ENCODE assay signal across 9 cellular contexts in genomic region chr14:51884086-51884927, GRCh38. TPM values are rescaled to one million over a fixed set of nuclear protein-coding genes. Genes with fewer than 3 reads are reported as not detected.
DNase-seq lines count a peak whose midpoint lies in the region; ATAC-seq and TF ChIP-seq lines count a peak whose summit lies in the region.
"Had no signal": no experiment of that assay in that cellular context is flagged by ENCODE, and none has a peak within 500 bp of the region (broad histone marks: within the 10 kb centered on the region; RNA-seq: fewer than 3 reads in every experiment).

No MANE protein-coding gene starts in this region.

- peaks cover 46% of the 10 kb centered on the region for H3K4me1 Mint-ChIP-seq in CD14-positive monocyte

- H3K27me3 Mint-ChIP-seq in CD14-positive monocyte (ENCODE audit: low read depth in 3 of 3), result no peaks in the 10 kb centered on the region

- no peaks in the 10 kb centered on the region for H3K36me3 ChIP-seq in WERI-Rb-1

- peaks cover 0 to 2% (median 0%) of the 10 kb centered on the region in 7 donors for H3K9me3 Mint-ChIP-seq in CD14-positive monocyte

- H3K4me3 Mint-ChIP-seq in CD14-positive monocyte, result peak overlapping the region; percentile 56 to 91

- ATAC-seq in GM21447 (IDR thresholded peaks at IDR 0.05; ENCODE audit: unreplicated experiment), result peak; percentile 79
- ATAC-seq in stimulated activated naive CD8-positive, alpha-beta T cell treated with anti-CD3 and anti-CD28 coated beads, Interleukin-15, Interleukin-2, amounts not matched to agents 100 U/mL and 50 U/mL, for 24 hours, result peak; percentile 53
- ATAC-seq: HCT116 had no signal

- no peak overlapping the region for H3K27ac ChIP-seq in WERI-Rb-1

- TF ChIP-seq POLR2A in NB4 (IDR thresholded peaks at IDR 0.05; ENCODE audit: extremely low read depth, insufficient read length), result no peak

- no peaks in the 10 kb centered on the region for H3K9me3 ChIP-seq in WERI-Rb-1 (ENCODE audit: severe bottlenecking)

- TF ChIP-seq CTCF in CD14-positive monocyte (IDR thresholded peaks at IDR 0.05) (no peak), NB4 (IDR thresholded peaks at IDR 0.05; ENCODE audit: low read depth, low read length) (no peak), WERI-Rb-1 (IDR thresholded peaks at IDR 0.05; ENCODE audit: low read depth, low read length) (no peak)

- DNase-seq in CD14-positive monocyte (ENCODE audit: low spot score), result peak; percentile 71
- peak; percentile 94 for DNase-seq in NB4 (ENCODE audit: low read depth)
- peak; percentile 33 for DNase-seq in fibroblast of gingiva (ENCODE audit: low read depth)
- no peak for DNase-seq in stimulated activated naive CD8-positive, alpha-beta T cell treated with anti-CD3 and anti-CD28 coated beads, Interleukin-15, Interleukin-2, amounts not matched to agents 100 U/mL and 50 U/mL, for 24 hours
- no peak for DNase-seq in stimulated activated CD4-positive, alpha-beta T cell treated with anti-CD3 and anti-CD28 coated beads, Interleukin-4, amount 100 ng/mL, for 24 hours
- DNase-seq in NCI-H1436 treated with DMSO at 0.1 percent for 48 hours (lab: John Stamatoyannopoulos, UW), result no peak
- DNase-seq in WERI-Rb-1, result no peak

- H3K36me3 Mint-ChIP-seq in CD14-positive monocyte, result peaks cover 46 to 48% of the 10 kb centered on the region in 2 donors

- intact Hi-C loops in CD14-positive monocyte (cut with micrococcal nuclease), result loop anchor here (1.0 to 5.0 kb wide), 2 partner anchors 11 to 37 kb away; no protein-coding TSS in a partner anchor

- peak overlapping the region; percentile 94 to 99 (median 98) for H3K27ac Mint-ChIP-seq in CD14-positive monocyte

- no peaks in the 10 kb centered on the region for H3K27me3 ChIP-seq in WERI-Rb-1 (ENCODE audit: insufficient read depth, low read depth, severe bottlenecking)

- H3K4me3 ChIP-seq in NB4 (ENCODE audit: low read depth, low read length) (peak overlapping the region; percentile 17), WERI-Rb-1 (ENCODE audit: low read depth, low read length) (no peak overlapping the region)

RNA-seq across cellular contexts. Expression of gene GNG2, which starts 23.9 kb away (rescaled TPM):
- 100 to 1,000 TPM; 146 to 151 TPM for polyA plus RNA-seq in CD14-positive monocyte

Comparison
In these comparisons a context has a peak if more than half of its experiments do, and no peak if none do; other contexts are left out.
1. DNase-seq: peak in CD14-positive monocyte (single experiment), NB4 (single experiment) and fibroblast of gingiva (single experiment); none in stimulated activated naive CD8-positive, alpha-beta T cell treated with anti-CD3 and anti-CD28 coated beads, Interleukin-15, Interleukin-2, amounts not matched to agents 100 U/mL and 50 U/mL, for 24 hours (single experiment), stimulated activated CD4-positive, alpha-beta T cell treated with anti-CD3 and anti-CD28 coated beads, Interleukin-4, amount 100 ng/mL, for 24 hours (single experiment), NCI-H1436 treated with DMSO at 0.1 percent for 48 hours (single experiment) and WERI-Rb-1 (single experiment).